Comparison of ENCODE assay signal across 23 cellular contexts in the genomic region with DNA sequence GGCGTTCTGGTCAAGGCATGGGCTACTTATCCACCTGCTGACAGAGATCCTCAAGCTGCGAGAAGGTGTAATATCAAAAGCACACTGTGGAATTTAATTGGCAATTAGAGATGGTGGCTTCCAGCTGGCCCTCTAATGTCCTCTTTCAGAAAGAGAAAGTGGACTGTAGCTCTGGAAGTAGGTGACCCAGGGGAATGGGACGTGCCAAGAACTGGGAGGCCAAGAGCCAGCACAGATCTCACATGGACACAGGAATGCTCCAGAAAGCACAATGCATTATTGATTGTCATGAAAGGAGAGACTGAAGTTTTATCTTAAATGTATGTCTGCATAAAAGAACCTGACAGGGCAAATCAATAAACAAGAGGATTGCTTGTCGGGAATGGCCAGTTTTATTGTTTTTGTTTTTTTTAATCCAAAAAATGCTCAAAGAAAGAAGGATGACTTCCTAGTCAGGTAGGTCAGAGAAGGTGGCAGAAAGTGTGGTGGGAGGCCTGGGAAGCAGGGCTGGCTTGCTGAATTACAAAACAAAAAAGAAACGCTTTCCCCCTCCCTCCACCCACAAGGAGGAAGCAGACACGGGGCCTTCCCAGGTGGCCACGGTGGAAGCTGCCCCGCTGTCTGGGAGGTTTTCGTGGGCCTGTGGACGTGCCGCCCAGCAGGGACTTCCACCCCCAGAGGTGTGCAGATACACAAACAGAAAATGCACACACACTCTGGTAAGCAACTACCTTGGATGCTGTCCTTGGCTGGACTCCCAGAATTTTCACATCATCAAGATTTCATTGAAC.
"Had no signal": no experiment of that assay in that cellular context is flagged by ENCODE, and none has a peak within 500 bp of the region (broad histone marks: within the 10 kb centered on the region; RNA-seq: fewer than 3 reads in every experiment).

No MANE protein-coding gene starts in this region.

- H3K9ac ChIP-seq: SK-N-SH had no signal

- H3K27ac ChIP-seq: ascending aorta, VCaP had no signal

- H3K4me2 ChIP-seq: SK-N-SH had no signal

- H3K27me3 ChIP-seq: ascending aorta had no signal

- H3K9me3 ChIP-seq: ascending aorta, SK-N-SH had no signal

- DNase-seq: activated CD4-positive, alpha-beta memory T cell treated with anti-CD3 and anti-CD28 coated beads for 36 hours; activated CD4-positive, alpha-beta T cell treated with anti-CD3 and anti-CD28 coated beads, Interleukin-2, amount 10 ng/mL, durations not matched to agents 7 days and 5 days; activated CD4-positive, CD25-positive, alpha-beta regulatory T cell; activated CD8-positive, alpha-beta memory T cell treated with anti-CD3 and anti-CD28 coated beads for 24 hours; activated effector memory CD4-positive, alpha-beta T cell treated with anti-CD3 and anti-CD28 coated beads, Interleukin-2, amount 50 U/mL, for 16 hours; activated naive CD4-positive, alpha-beta T cell treated with Interleukin-2 at 50 U/mL for 16 hours; activated naive CD8-positive, alpha-beta T cell treated with anti-CD3 and anti-CD28 coated beads, Interleukin-2, amount 50 U/mL, for 24 hours; activated T-cell treated with anti-CD3 and anti-CD28 coated beads, Interleukin-2, amount 50 U/mL, for 4 hours; amniotic stem cell; cerebellar nuclear complex; Karpas-422; MM.1S; NCI-H1694; NCI-H2029; NCI-H2107; NCI-H345; NCI-H510A; NCI-H526 treated with DMSO at 0.1 percent for 48 hours; SK-N-SH; T-helper 1 cell had no signal

- H3K4me1 ChIP-seq: ascending aorta had no signal

- H3K36me3 ChIP-seq: ascending aorta had no signal

- H3K4me3 ChIP-seq: ascending aorta, K562 had no signal
